ENCODE assay signal across 1 cellular context in the genomic region with DNA sequence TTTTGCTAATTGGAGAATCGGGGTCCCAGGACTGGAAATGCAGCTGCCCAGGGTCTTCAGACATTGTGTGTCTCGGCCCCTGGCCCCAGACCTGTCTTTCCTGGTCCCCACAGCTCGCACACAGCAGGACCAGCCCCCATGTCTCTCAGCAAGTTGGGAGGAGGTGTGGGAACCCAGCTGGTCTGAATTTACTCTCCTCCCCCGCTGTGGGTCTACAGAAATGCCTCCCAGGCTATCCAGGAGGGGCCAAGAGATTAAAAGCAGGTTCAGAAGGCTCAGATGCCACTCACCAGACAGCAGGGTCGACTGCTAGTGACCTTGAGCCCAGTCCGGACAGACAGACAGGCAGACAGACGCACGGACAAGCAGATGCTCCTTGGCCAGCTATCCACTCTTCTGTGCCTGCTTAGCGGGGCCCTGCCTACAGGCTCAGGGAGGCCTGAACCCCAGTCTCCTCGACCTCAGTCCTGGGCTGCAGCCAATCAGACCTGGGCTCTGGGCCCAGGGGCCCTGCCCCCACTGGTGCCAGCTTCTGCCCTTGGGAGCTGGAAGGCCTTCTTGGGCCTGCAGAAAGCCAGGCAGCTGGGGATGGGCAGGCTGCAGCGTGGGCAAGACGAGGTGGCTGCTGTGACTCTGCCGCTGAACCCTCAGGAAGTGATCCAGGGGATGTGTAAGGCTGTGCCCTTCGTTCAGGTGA.
TF ChIP-seq lines count a peak whose summit lies in the region.

A gene with protein sequence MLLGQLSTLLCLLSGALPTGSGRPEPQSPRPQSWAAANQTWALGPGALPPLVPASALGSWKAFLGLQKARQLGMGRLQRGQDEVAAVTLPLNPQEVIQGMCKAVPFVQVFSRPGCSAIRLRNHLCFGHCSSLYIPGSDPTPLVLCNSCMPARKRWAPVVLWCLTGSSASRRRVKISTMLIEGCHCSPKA (plus strand): TSS at position 285 of the 697 bp plus-strand sequence. CDS start 85 bp downstream, at position 370.

TF ChIP-seq in GM23338, 12 proteins besides CTCF, POLR2A, EP300 and RAD21 (continued from another document):
- TF ChIP-seq EZH2phosphoT487 (IDR thresholded peaks at IDR 0.05; ENCODE audit: unreplicated experiment) (no peak), ZNF331 (CRISPR knock-in tag; IDR thresholded peaks at IDR 0.05; ENCODE audit: low read depth) (no peak), POLR2AphosphoS5 (IDR thresholded peaks at IDR 0.05; ENCODE audit: low read depth) (no peak), EZH2 (IDR thresholded peaks at IDR 0.05; ENCODE audit: low read depth, unreplicated experiment) (no peak)
TF ChIP-seq in GM23338: peak in this region for 0.
